Comparison of ENCODE assay signal across 1 cellular context in the genomic region with DNA sequence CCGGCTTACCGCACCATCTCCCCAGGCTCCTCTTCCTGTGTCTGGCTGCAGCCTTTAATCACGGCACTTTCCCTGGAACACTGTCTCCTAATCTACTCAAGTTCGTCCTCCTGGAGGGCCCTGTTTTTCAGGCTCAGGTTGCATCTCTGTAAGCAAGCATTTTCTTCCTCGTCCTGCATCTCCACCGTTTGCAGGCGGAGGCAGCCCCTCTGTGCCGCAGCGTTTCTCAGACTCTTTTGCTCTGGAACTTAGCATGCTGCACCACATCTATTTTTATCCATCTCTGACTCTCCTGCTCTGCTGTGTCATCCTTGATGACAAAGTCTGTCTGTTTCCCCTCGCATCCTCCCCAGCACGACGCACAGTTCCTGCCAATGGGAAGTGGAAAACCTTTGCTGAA.
TF ChIP-seq lines count a peak whose summit lies in the region.

No MANE protein-coding gene starts in this region.

TF ChIP-seq in H1, 55 proteins besides CTCF, POLR2A, EP300 and RAD21:
- TF ChIP-seq, protein P1, sequence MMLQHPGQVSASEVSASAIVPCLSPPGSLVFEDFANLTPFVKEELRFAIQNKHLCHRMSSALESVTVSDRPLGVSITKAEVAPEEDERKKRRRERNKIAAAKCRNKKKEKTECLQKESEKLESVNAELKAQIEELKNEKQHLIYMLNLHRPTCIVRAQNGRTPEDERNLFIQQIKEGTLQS (IDR thresholded peaks at IDR 0.05; ENCODE audit: insufficient read depth, low read depth, low read length): no peak
- TF ChIP-seq CBX5 (IDR thresholded peaks at IDR 0.05; ENCODE audit: low read depth, low read length) (no peak), POLR2AphosphoS5 (IDR thresholded peaks at IDR 0.05; ENCODE audit: low read depth, low read length) (no peak), SP1 (IDR thresholded peaks at IDR 0.05; ENCODE audit: low read depth, low read length) (no peak), TBP (IDR thresholded peaks at IDR 0.05; ENCODE audit: low read depth, low read length) (no peak), SIRT6 (IDR thresholded peaks at IDR 0.05; ENCODE audit: low read length) (no peak), JUN (IDR thresholded peaks at IDR 0.05; ENCODE audit: low read depth, low read length) (no peak), JUND (IDR thresholded peaks at IDR 0.05; ENCODE audit: low read length) (no peak), SUZ12 (IDR thresholded peaks at IDR 0.05; ENCODE audit: low read length) (no peak), NRF1 (IDR thresholded peaks at IDR 0.05; ENCODE audit: low read depth, low read length) (no peak), SIX5 (IDR thresholded peaks at IDR 0.05; ENCODE audit: low read depth, low read length) (no peak), TAF7 (optimal IDR thresholded peaks at IDR 0.05; ENCODE audit: borderline replicate concordance, low read depth, low read length) (no peak), RFX5 (IDR thresholded peaks at IDR 0.05; ENCODE audit: borderline replicate concordance, low read depth, low read length) (no peak), CHD2 (IDR thresholded peaks at IDR 0.05; ENCODE audit: low read length) (no peak), CHD1 (IDR thresholded peaks at IDR 0.05; ENCODE audit: low read depth, low read length) (no peak), SAP30 (IDR thresholded peaks at IDR 0.05; ENCODE audit: insufficient read depth, insufficient replicate concordance, low read length) (no peak), TAF1 (IDR thresholded peaks at IDR 0.05; ENCODE audit: low read depth, low read length) (no peak), EZH2 (IDR thresholded peaks at IDR 0.05; ENCODE audit: low read depth, low read length, severe bottlenecking) (no peak), GABPA (IDR thresholded peaks at IDR 0.05; ENCODE audit: borderline replicate concordance, insufficient read depth, low read length) (no peak), KDM5A (IDR thresholded peaks at IDR 0.05; ENCODE audit: low read length) (no peak)
